In genomic region chr1:47186267-47187185, GRCh38 we compare ENCODE assay signal across 20 cellular contexts. TPM values are rescaled to one million over a fixed set of nuclear protein-coding genes. Genes with fewer than 3 reads are reported as not detected.
"Had no signal": no experiment of that assay in that cellular context is flagged by ENCODE, and none has a peak within 500 bp of the region (broad histone marks: within the 10 kb centered on the region; RNA-seq: fewer than 3 reads in every experiment).

No MANE protein-coding gene starts in this region.

- H3K4me3 Mint-ChIP-seq: activated naive CD4-positive, alpha-beta T cell treated with anti-CD3 and anti-CD28 coated beads, Interleukin-2, amount 50 U/mL, for 24 hours; activated T-helper 1 cell treated with anti-CD3 and anti-CD28 coated beads, Interleukin-12 subunit alpha, Interleukin-12 subunit beta, Interleukin-2, Interleukin-4 antibody, amounts not matched to agents 30 ng/mL and 10 ng/mL and 1 ng/mL, durations not matched to agents 14 hours and 24 hours and 36 hours; nephron progenitor cell; stimulated activated naive CD8-positive, alpha-beta T cell treated with anti-CD3 and anti-CD28 coated beads, Interleukin-15, amount 100 ng/mL, for 72 hours; T-helper 1 cell treated with Interleukin-12 subunit alpha and Interleukin-12 subunit beta and Interleukin-4 antibody, amounts not matched to agents 30 μg/mL and 1 μg/mL, for 36 hours had no signal

- H3K9me3 Mint-ChIP-seq: activated naive CD4-positive, alpha-beta T cell treated with anti-CD3 and anti-CD28 coated beads, Interleukin-2, amount 50 U/mL, for 24 hours; activated T-helper 1 cell treated with anti-CD3 and anti-CD28 coated beads, Interleukin-12 subunit alpha, Interleukin-12 subunit beta, Interleukin-2, Interleukin-4 antibody, amounts not matched to agents 30 ng/mL and 10 ng/mL and 1 ng/mL, durations not matched to agents 14 hours and 24 hours and 36 hours; nephron progenitor cell; stimulated activated naive CD8-positive, alpha-beta T cell treated with anti-CD3 and anti-CD28 coated beads, Interleukin-15, amount 100 ng/mL, for 72 hours; T-helper 1 cell treated with Interleukin-12 subunit alpha and Interleukin-12 subunit beta and Interleukin-4 antibody, amounts not matched to agents 30 μg/mL and 1 μg/mL, for 36 hours had no signal

- H3K36me3 ChIP-seq: ovary, thoracic aorta, vagina had no signal

- H3K27ac Mint-ChIP-seq: activated naive CD4-positive, alpha-beta T cell treated with anti-CD3 and anti-CD28 coated beads, Interleukin-2, amount 50 U/mL, for 24 hours; activated T-helper 1 cell treated with anti-CD3 and anti-CD28 coated beads, Interleukin-12 subunit alpha, Interleukin-12 subunit beta, Interleukin-2, Interleukin-4 antibody, amounts not matched to agents 30 ng/mL and 10 ng/mL and 1 ng/mL, durations not matched to agents 14 hours and 24 hours and 36 hours; nephron progenitor cell; stimulated activated naive CD8-positive, alpha-beta T cell treated with anti-CD3 and anti-CD28 coated beads, Interleukin-15, amount 100 ng/mL, for 72 hours; T-helper 1 cell treated with Interleukin-12 subunit alpha and Interleukin-12 subunit beta and Interleukin-4 antibody, amounts not matched to agents 30 μg/mL and 1 μg/mL, for 36 hours had no signal

- DNase-seq: activated CD4-positive, alpha-beta T cell treated with anti-CD3 and anti-CD28 coated beads, Interleukin-2, amount 50 U/mL, for 1 hour; amniotic stem cell; body of pancreas; central memory CD4-positive, alpha-beta T cell; cortex of kidney; effector CD8-positive, alpha-beta T cell; hypothalamus; left colon; nephron progenitor cell; ovary; stimulated activated CD4-positive, alpha-beta T cell treated with anti-CD3 and anti-CD28 coated beads, Interleukin-15, amount 100 ng/mL, for 24 hours; stimulated activated CD4-positive, alpha-beta T cell treated with anti-CD3 and anti-CD28 coated beads, Interleukin-4, amount 100 ng/mL, for 24 hours; stimulated activated naive CD8-positive, alpha-beta T cell treated with anti-CD3 and anti-CD28 coated beads, Interleukin-15, amount 100 ng/mL, for 72 hours had no signal

- H3K4me3 ChIP-seq: body of pancreas, ovary, thoracic aorta, vagina had no signal

- H3K27ac ChIP-seq: body of pancreas, ovary, thoracic aorta, vagina had no signal

- H3K27me3 ChIP-seq: body of pancreas, ovary, vagina had no signal

- H3K9me3 ChIP-seq: body of pancreas, ovary, thoracic aorta, vagina had no signal

- H3K36me3 Mint-ChIP-seq: activated naive CD4-positive, alpha-beta T cell treated with anti-CD3 and anti-CD28 coated beads, Interleukin-2, amount 50 U/mL, for 24 hours had no signal

- ATAC-seq: body of pancreas; left colon; stimulated activated naive CD8-positive, alpha-beta T cell treated with anti-CD3 and anti-CD28 coated beads, Interleukin-15, amount 100 ng/mL, for 72 hours had no signal

- H3K4me1 Mint-ChIP-seq: activated naive CD4-positive, alpha-beta T cell treated with anti-CD3 and anti-CD28 coated beads, Interleukin-2, amount 50 U/mL, for 24 hours; stimulated activated naive CD8-positive, alpha-beta T cell treated with anti-CD3 and anti-CD28 coated beads, Interleukin-15, amount 100 ng/mL, for 72 hours had no signal

RNA-seq across cellular contexts. Expression of gene PDZK1IP1, which starts 3.3 kb away (rescaled TPM):
- total RNA-seq: activated T-helper 1 cell treated with anti-CD3 and anti-CD28 coated beads, Interleukin-12 subunit alpha, Interleukin-12 subunit beta, Interleukin-2, Interleukin-4 antibody, amounts not matched to agents 30 ng/mL and 10 ng/mL and 1 ng/mL, durations not matched to agents 14 hours and 24 hours and 36 hours; glomerular endothelial cell; thoracic aorta had no signal

RNA-seq across cellular contexts. Expression of gene TAL1, which starts 45.5 kb away (rescaled TPM):
- total RNA-seq: activated T-helper 1 cell treated with anti-CD3 and anti-CD28 coated beads, Interleukin-12 subunit alpha, Interleukin-12 subunit beta, Interleukin-2, Interleukin-4 antibody, amounts not matched to agents 30 ng/mL and 10 ng/mL and 1 ng/mL, durations not matched to agents 14 hours and 24 hours and 36 hours had no signal

RNA-seq across cellular contexts. Expression of gene CYP4A22, which starts 49.3 kb away (rescaled TPM):
- total RNA-seq: activated T-helper 1 cell treated with anti-CD3 and anti-CD28 coated beads, Interleukin-12 subunit alpha, Interleukin-12 subunit beta, Interleukin-2, Interleukin-4 antibody, amounts not matched to agents 30 ng/mL and 10 ng/mL and 1 ng/mL, durations not matched to agents 14 hours and 24 hours and 36 hours; body of pancreas; glomerular endothelial cell; left colon; renal cortical epithelial cell; thoracic aorta; vagina had no signal
